15 cellular contexts compared by ENCODE assay signal in genomic region chr6:20168668-20169633, GRCh38. TPM values are rescaled to one million over a fixed set of nuclear protein-coding genes. Genes with fewer than 3 reads are reported as not detected.
DNase-seq lines count a peak whose midpoint lies in the region; ATAC-seq, FAIRE-seq and TF ChIP-seq lines count a peak whose summit lies in the region.
"Had no signal": no experiment of that assay in that cellular context is flagged by ENCODE, and none has a peak within 500 bp of the region (broad histone marks: within the 10 kb centered on the region; RNA-seq: fewer than 3 reads in every experiment).

No MANE protein-coding gene starts in this region.

- H3K9me3 ChIP-seq in esophagus muscularis mucosa (no peaks in the 10 kb centered on the region), mucosa of descending colon (no peaks in the 10 kb centered on the region)
- H3K9me3 ChIP-seq: A549 had no signal

- intact Hi-C loops in esophagus muscularis mucosa (cut with DNase I): no loop called here
- intact Hi-C loops in mucosa of descending colon (cut with DNase I, micrococcal nuclease): no loop called here

- no peak for FAIRE-seq in HTR-8/SVneo (lab: Jason Lieb, UNC)
- FAIRE-seq: A549 had no signal

- WGBS in esophagus muscularis mucosa: 53% methylated on average over 6 of the region's 6 CpGs

- peak overlapping the region in 3 of 4 donors; percentile 10 to 51 (median 45) for H3K27ac ChIP-seq in esophagus muscularis mucosa (replicated peaks in 1 of 4)
- H3K27ac ChIP-seq: A549, brain microvascular endothelial cell had no signal

- no peaks in the 10 kb centered on the region for H3K27me3 ChIP-seq in esophagus muscularis mucosa
- H3K27me3 ChIP-seq: brain microvascular endothelial cell had no signal

- TF ChIP-seq EP300 in esophagus muscularis mucosa (IDR thresholded peaks at IDR 0.05): no peak

- peak; percentile 46 for ATAC-seq in mucosa of descending colon
- ATAC-seq in GM21619 (IDR thresholded peaks at IDR 0.05; ENCODE audit: unreplicated experiment): no peak
- ATAC-seq: A549 had no signal

- H3K4me1 ChIP-seq in esophagus muscularis mucosa (peaks cover 16 to 25% (median 18%) of the 10 kb centered on the region in 4 donors), mucosa of descending colon (ENCODE audit: low read depth) (no peaks in the 10 kb centered on the region)
- H3K4me1 ChIP-seq: A549 had no signal

- DNase-seq in AG08395 (ENCODE audit: low spot score) (peak; percentile 33), NOMO-1 (lab: John Stamatoyannopoulos, UW; ENCODE audit: unreplicated experiment in 2 of 2) (peak; percentile 71 to 92), esophagus muscularis mucosa (ENCODE audit: extremely low spot score) (no peak), mucosa of descending colon (no peak), NCI-H1092 treated with DMSO at 0.1 percent for 48 hours (lab: John Stamatoyannopoulos, UW) (no peak), HuH-7 (ENCODE audit: low spot score) (no peak), HTR-8/SVneo (ENCODE audit: insufficient read length, low spot score) (no peak)
- DNase-seq: activated CD4-positive, alpha-beta memory T cell treated with anti-CD3 and anti-CD28 coated beads, Interleukin-2, amount 10 ng/mL, durations not matched to agents 7 days and 5 days; activated effector memory CD4-positive, alpha-beta T cell treated with anti-CD3 and anti-CD28 coated beads, Interleukin-2, amount 50 U/mL, for 16 hours; brain microvascular endothelial cell; NCI-H1048; nucleus accumbens; T1000 had no signal

- no peak for TF ChIP-seq CTCF in esophagus muscularis mucosa (IDR thresholded peaks at IDR 0.05)
- no peak for TF ChIP-seq CTCF in mucosa of descending colon (IDR thresholded peaks at IDR 0.05)

- H3K36me3 ChIP-seq in esophagus muscularis mucosa (peaks cover 0 to 5% (median 0%) of the 10 kb centered on the region in 4 donors), mucosa of descending colon (ENCODE audit: low read depth) (no peaks in the 10 kb centered on the region)
- H3K36me3 ChIP-seq: brain microvascular endothelial cell had no signal

- no peak for TF ChIP-seq POLR2A in esophagus muscularis mucosa (IDR thresholded peaks at IDR 0.05; ENCODE audit: low read depth)

- H3K4me3 ChIP-seq in esophagus muscularis mucosa: peak overlapping the region in 1 of 4 donors; percentile 7
- no peak overlapping the region for H3K4me3 ChIP-seq in mucosa of descending colon
- H3K4me3 ChIP-seq: A549 had no signal

RNA-seq across cellular contexts. Expression of gene MBOAT1, which starts 43.3 kb away (rescaled TPM):
- total RNA-seq in esophagus muscularis mucosa (1 to 10 TPM; 4.3 to 5.6 (median 4.7) TPM), mucosa of descending colon (10 to 100 TPM; 33.7 to 77.0 (median 54.4) TPM)

Comparison
In these comparisons a context has a peak if more than half of its experiments do, and no peak if none do; other contexts are left out.
1. DNase-seq: peak in AG08395 (single experiment) and NOMO-1 (2 of 2); none in esophagus muscularis mucosa (single experiment), mucosa of descending colon (0 of 3), NCI-H1092 treated with DMSO at 0.1 percent for 48 hours (single experiment), HuH-7 (single experiment) and HTR-8/SVneo (single experiment).
2. RNA of gene MBOAT1, which starts 43.3 kb away (total RNA-seq): 33.7 to 77.0 TPM in mucosa of descending colon; 4.3 to 5.6 TPM in esophagus muscularis mucosa; every median in the first group is over 4 times any median in the second.